Comparison of ENCODE assay signal across 8 cellular contexts in the genomic region with DNA sequence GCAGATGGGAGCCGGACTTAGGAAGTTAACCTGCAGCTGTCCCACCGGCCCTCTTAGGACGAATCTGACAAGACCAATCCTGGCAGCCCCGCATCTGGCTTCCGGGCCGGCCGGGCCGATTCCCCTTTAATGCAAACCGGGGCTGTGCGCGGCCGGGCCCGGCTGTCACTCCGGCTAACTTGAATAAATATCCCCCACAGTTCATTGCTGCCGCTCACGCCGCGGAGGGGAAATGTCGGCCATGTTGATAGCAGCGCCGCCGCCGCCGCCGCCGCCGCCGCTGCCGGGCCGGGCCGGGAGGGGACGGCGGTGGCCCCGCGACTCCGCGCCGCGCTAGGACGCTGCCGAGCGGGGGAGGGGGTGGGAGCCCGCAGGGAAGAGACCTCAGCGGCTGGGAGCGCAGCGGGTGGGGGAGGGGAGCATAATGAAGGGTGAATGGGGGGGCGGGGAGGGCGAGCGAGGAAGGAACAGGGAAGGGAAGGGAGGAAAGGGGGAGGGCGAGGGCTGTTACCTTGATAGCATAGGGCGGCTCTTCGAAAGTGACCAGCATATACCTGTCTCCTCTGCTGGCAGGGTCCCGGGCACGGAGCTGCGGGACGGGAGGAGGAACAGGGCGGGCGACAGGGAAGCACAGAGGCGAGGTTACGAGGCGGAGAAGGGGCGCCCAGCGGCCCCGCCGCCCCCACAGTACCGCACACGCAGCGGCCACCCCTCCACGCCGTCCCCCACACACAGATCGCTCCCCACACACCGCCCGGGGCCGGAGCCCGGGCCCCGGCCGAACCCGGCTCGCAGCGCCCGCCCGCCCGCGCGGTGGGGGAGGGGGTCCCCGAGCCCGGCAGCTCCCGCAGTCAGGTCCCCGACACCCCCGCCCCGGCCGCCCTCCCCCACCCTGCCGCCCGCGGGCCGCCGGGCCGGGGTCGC. TPM values are rescaled to one million over a fixed set of nuclear protein-coding genes. Genes with fewer than 3 reads are reported as not detected.
DNase-seq lines count a peak whose midpoint lies in the region; ATAC-seq and TF ChIP-seq lines count a peak whose summit lies in the region.

No MANE protein-coding gene starts in this region.

- TF ChIP-seq CTCF in gastroesophageal sphincter (IDR thresholded peaks at IDR 0.05): no peak

- WGBS in gastroesophageal sphincter (ENCODE audit: low coverage in 1 of 2), 2 donors: 0% methylated on average over 7 to 26 of the region's 99 CpGs

- no peak for TF ChIP-seq EP300 in gastroesophageal sphincter (IDR thresholded peaks at IDR 0.05)

- no peaks in the 10 kb centered on the region for H3K27me3 ChIP-seq in SJCRH30
- no peaks in the 10 kb centered on the region for H3K27me3 ChIP-seq in gastroesophageal sphincter

- ATAC-seq in GM21619 (IDR thresholded peaks at IDR 0.05; ENCODE audit: unreplicated experiment) (peak; percentile 35), gastroesophageal sphincter (peak; percentile 22)

- H3K9me3 ChIP-seq in SJCRH30 (replicated peaks) (no peaks in the 10 kb centered on the region), gastroesophageal sphincter (no peaks in the 10 kb centered on the region)

- H3K36me3 ChIP-seq in SJCRH30: peaks cover 35% of the 10 kb centered on the region
- H3K36me3 ChIP-seq in gastroesophageal sphincter: peaks cover 0 to 42% of the 10 kb centered on the region in 2 donors

- H3K4me1 ChIP-seq in SJCRH30: no peaks in the 10 kb centered on the region; the same call in 1 of the 2 replicates
- peaks cover 6 to 48% (median 14%) of the 10 kb centered on the region in 3 donors for H3K4me1 ChIP-seq in gastroesophageal sphincter

- H3K4me3 ChIP-seq in SJCRH30 (peak overlapping the region; percentile 96), gastroesophageal sphincter (peak overlapping the region; percentile 96 to 98)

- DNase-seq in DMS53 treated with DMSO at 0.1 percent for 48 hours (lab: John Stamatoyannopoulos, UW; ENCODE audit: unreplicated experiment) (peak; percentile 65), Kasumi-1 (lab: John Stamatoyannopoulos, UW) (peak; percentile 67 to 71), SJCRH30 (peak; percentile 82 to 83), nucleus accumbens (lab: John Stamatoyannopoulos, UW) (peak in 53 of 56 donors; percentile 12 to 91 (median 74)), superior temporal gyrus (ENCODE audit: extremely low spot score) (peak; percentile 70)
- peak; percentile 81 for DNase-seq in activated naive CD4-positive, alpha-beta T cell treated with Interleukin-2 at 50 U/mL for 16 hours

- H3K27ac ChIP-seq in SJCRH30: peak overlapping the region; percentile 71
- H3K27ac ChIP-seq in gastroesophageal sphincter: peak overlapping the region; percentile 98 to 100 (median 99)

- peak; percentile 27 to 52 for TF ChIP-seq POLR2A in gastroesophageal sphincter (IDR thresholded peaks at IDR 0.05)

RNA-seq across cellular contexts. Expression of gene INTS6, which starts 1.1 kb away (rescaled TPM):
- total RNA-seq in SJCRH30 (2014; rRNA removed; shearing (Covaris generic)): 34.3 and 38.7 TPM in 2 replicates
- 10 to 100 TPM; 22.4 to 35.0 (median 29.8) TPM for total RNA-seq in gastroesophageal sphincter

Comparison
In these comparisons a context has a peak if more than half of its experiments do, and no peak if none do; other contexts are left out.
1. Peak in every context shown above with its lines: DNase-seq, ATAC-seq, H3K4me3 ChIP-seq and H3K27ac ChIP-seq.